ENCODE assay signal across 8 cellular contexts in the genomic region with DNA sequence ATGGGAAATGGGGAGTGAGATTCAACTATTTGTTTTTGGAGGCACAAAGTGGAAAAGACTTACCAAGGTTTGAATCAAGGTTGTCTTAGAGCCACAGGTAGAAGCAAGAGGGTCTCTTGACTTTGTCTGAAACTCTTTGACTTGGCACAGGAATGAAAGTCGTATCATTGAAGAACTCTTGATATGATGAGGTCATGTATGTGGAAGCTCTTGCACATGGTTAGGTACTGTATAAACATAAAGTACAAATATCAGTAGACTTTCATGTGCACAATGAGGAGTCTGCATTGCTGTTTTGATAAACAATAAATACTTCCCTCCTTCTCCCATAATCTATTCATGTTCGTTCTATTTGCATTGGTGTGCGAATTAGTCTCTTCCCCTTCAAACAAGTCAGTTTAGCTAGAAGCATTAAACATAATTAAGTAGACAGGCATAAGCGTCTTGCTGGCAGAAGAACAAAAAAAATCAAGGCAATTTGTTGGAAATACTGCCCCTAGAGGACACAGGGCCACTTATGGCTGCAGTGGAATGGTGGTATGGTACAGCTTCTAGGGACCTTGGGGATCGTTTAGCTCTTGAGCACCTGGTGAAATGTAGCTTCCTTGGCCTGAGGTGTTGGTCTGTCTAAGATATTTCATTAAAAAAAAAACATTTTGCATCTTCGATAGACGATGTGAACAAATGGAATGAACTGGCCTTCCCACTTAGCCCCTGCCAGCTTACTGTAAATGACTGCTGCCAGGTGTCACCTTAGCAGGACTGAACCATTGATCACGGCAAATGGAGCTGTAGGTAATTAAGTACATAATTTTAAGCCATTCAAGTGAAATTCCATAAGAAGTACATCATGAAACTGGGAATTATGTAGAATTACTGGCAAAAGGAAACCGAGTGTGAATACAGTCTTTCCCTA.
DNase-seq lines count a peak whose midpoint lies in the region; ATAC-seq, FAIRE-seq and TF ChIP-seq lines count a peak whose summit lies in the region.

No MANE protein-coding gene starts in this region.

- peak; percentile 57 for ATAC-seq in HG03175 (IDR thresholded peaks at IDR 0.05; ENCODE audit: unreplicated experiment)
- no peak for ATAC-seq in HG02938 (IDR thresholded peaks at IDR 0.05; ENCODE audit: unreplicated experiment)
- ATAC-seq in left ventricle myocardium superior, result no peak

- TF ChIP-seq POLR2A in GM12891 (IDR thresholded peaks at IDR 0.05; ENCODE audit: low read depth, low read length), result no peak

- no peak for FAIRE-seq in GM12891 (lab: Jason Lieb, UNC)

- in situ Hi-C loops in Caki2 (cut with HindIII; ENCODE audit: low pct_unique_long_range_greater_than_20kb, low sequenced_read_pairs), result no loop called here

- intact Hi-C loops in left ventricle myocardium superior (cut with micrococcal nuclease), result no loop called here

- DNase-seq in Caki2 (ENCODE audit: low read depth) (peak; percentile 22), RPMI7951 (ENCODE audit: low read depth) (peak; percentile 44), germinal center (ENCODE audit: low spot score) (peak; percentile 30), GM12891 (ENCODE audit: insufficient read length, low spot score) (no peak), left ventricle myocardium superior (no peak)
- DNase-seq in activated naive CD4-positive, alpha-beta T cell treated with anti-CD3 and anti-CD28 coated beads, Interleukin-2, amount 50 U/mL, for 16 hours, result no peak

TF ChIP-seq in GM12891, 5 proteins besides CTCF, POLR2A, EP300 and RAD21:
- no peak for TF ChIP-seq SPI1 (IDR thresholded peaks at IDR 0.05; ENCODE audit: low read depth, low read length)
- no peak for TF ChIP-seq POU2F2 (IDR thresholded peaks at IDR 0.05; ENCODE audit: low read depth, low read length)
- no peak for TF ChIP-seq PAX5 (IDR thresholded peaks at IDR 0.05; ENCODE audit: insufficient read depth, low read length, severe bottlenecking)
- no peak for TF ChIP-seq POLR2AphosphoS5 (IDR thresholded peaks at IDR 0.05; ENCODE audit: low read depth, low read length)
- TF ChIP-seq TAF1 (IDR thresholded peaks at IDR 0.05; ENCODE audit: low read depth, low read length), result no peak
TF ChIP-seq in GM12891: peak in this region for 0.

Comparison
In these comparisons a context has a peak if more than half of its experiments do, and no peak if none do; other contexts are left out.
1. DNase-seq: peak in Caki2 (single experiment), RPMI7951 (single experiment) and germinal center (single experiment); none in GM12891 (single experiment), left ventricle myocardium superior (single experiment) and activated naive CD4-positive, alpha-beta T cell treated with anti-CD3 and anti-CD28 coated beads, Interleukin-2, amount 50 U/mL, for 16 hours (single experiment).